1 cellular context compared by ENCODE assay signal in the genomic region with DNA sequence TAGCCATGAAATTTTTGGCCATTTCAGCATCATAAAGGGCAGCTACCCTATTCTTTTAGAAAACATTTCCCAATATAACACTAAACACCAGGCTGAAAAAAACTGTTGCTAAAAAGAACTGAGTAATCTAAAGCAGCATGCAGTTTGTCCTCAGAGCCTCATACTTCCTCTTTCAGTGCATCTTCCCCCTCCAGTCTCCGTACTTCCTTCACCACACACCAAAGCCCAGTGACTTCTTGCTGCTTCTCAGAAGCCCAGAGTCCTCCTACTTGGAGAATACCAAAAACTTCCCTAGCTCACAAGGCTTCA.
TF ChIP-seq lines count a peak whose summit lies in the region.

No MANE protein-coding gene starts in this region.

TF ChIP-seq in K562, 482 proteins besides CTCF, POLR2A, EP300 and RAD21 (continued from another document):
- TF ChIP-seq, protein P1, sequence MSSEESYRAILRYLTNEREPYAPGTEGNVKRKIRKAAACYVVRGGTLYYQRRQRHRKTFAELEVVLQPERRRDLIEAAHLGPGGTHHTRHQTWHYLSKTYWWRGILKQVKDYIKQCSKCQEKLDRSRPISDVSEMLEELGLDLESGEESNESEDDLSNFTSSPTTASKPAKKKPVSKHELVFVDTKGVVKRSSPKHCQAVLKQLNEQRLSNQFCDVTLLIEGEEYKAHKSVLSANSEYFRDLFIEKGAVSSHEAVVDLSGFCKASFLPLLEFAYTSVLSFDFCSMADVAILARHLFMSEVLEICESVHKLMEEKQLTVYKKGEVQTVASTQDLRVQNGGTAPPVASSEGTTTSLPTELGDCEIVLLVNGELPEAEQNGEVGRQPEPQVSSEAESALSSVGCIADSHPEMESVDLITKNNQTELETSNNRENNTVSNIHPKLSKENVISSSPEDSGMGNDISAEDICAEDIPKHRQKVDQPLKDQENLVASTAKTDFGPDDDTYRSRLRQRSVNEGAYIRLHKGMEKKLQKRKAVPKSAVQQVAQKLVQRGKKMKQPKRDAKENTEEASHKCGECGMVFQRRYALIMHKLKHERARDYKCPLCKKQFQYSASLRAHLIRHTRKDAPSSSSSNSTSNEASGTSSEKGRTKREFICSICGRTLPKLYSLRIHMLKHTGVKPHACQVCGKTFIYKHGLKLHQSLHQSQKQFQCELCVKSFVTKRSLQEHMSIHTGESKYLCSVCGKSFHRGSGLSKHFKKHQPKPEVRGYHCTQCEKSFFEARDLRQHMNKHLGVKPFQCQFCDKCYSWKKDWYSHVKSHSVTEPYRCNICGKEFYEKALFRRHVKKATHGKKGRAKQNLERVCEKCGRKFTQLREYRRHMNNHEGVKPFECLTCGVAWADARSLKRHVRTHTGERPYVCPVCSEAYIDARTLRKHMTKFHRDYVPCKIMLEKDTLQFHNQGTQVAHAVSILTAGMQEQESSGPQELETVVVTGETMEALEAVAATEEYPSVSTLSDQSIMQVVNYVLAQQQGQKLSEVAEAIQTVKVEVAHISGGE (CRISPR knock-in tag; IDR thresholded peaks at IDR 0.05): peak in 1 of 3 experiments; percentile 53; a peak in 1 of 6 replicates
- TF ChIP-seq PHTF2 (CRISPR knock-in tag; IDR thresholded peaks at IDR 0.05): no peak
- TF ChIP-seq ZNF239 (CRISPR knock-in tag; IDR thresholded peaks at IDR 0.05): peak; percentile 53; the same call in 1 of the 2 replicates
- TF ChIP-seq, protein P2, sequence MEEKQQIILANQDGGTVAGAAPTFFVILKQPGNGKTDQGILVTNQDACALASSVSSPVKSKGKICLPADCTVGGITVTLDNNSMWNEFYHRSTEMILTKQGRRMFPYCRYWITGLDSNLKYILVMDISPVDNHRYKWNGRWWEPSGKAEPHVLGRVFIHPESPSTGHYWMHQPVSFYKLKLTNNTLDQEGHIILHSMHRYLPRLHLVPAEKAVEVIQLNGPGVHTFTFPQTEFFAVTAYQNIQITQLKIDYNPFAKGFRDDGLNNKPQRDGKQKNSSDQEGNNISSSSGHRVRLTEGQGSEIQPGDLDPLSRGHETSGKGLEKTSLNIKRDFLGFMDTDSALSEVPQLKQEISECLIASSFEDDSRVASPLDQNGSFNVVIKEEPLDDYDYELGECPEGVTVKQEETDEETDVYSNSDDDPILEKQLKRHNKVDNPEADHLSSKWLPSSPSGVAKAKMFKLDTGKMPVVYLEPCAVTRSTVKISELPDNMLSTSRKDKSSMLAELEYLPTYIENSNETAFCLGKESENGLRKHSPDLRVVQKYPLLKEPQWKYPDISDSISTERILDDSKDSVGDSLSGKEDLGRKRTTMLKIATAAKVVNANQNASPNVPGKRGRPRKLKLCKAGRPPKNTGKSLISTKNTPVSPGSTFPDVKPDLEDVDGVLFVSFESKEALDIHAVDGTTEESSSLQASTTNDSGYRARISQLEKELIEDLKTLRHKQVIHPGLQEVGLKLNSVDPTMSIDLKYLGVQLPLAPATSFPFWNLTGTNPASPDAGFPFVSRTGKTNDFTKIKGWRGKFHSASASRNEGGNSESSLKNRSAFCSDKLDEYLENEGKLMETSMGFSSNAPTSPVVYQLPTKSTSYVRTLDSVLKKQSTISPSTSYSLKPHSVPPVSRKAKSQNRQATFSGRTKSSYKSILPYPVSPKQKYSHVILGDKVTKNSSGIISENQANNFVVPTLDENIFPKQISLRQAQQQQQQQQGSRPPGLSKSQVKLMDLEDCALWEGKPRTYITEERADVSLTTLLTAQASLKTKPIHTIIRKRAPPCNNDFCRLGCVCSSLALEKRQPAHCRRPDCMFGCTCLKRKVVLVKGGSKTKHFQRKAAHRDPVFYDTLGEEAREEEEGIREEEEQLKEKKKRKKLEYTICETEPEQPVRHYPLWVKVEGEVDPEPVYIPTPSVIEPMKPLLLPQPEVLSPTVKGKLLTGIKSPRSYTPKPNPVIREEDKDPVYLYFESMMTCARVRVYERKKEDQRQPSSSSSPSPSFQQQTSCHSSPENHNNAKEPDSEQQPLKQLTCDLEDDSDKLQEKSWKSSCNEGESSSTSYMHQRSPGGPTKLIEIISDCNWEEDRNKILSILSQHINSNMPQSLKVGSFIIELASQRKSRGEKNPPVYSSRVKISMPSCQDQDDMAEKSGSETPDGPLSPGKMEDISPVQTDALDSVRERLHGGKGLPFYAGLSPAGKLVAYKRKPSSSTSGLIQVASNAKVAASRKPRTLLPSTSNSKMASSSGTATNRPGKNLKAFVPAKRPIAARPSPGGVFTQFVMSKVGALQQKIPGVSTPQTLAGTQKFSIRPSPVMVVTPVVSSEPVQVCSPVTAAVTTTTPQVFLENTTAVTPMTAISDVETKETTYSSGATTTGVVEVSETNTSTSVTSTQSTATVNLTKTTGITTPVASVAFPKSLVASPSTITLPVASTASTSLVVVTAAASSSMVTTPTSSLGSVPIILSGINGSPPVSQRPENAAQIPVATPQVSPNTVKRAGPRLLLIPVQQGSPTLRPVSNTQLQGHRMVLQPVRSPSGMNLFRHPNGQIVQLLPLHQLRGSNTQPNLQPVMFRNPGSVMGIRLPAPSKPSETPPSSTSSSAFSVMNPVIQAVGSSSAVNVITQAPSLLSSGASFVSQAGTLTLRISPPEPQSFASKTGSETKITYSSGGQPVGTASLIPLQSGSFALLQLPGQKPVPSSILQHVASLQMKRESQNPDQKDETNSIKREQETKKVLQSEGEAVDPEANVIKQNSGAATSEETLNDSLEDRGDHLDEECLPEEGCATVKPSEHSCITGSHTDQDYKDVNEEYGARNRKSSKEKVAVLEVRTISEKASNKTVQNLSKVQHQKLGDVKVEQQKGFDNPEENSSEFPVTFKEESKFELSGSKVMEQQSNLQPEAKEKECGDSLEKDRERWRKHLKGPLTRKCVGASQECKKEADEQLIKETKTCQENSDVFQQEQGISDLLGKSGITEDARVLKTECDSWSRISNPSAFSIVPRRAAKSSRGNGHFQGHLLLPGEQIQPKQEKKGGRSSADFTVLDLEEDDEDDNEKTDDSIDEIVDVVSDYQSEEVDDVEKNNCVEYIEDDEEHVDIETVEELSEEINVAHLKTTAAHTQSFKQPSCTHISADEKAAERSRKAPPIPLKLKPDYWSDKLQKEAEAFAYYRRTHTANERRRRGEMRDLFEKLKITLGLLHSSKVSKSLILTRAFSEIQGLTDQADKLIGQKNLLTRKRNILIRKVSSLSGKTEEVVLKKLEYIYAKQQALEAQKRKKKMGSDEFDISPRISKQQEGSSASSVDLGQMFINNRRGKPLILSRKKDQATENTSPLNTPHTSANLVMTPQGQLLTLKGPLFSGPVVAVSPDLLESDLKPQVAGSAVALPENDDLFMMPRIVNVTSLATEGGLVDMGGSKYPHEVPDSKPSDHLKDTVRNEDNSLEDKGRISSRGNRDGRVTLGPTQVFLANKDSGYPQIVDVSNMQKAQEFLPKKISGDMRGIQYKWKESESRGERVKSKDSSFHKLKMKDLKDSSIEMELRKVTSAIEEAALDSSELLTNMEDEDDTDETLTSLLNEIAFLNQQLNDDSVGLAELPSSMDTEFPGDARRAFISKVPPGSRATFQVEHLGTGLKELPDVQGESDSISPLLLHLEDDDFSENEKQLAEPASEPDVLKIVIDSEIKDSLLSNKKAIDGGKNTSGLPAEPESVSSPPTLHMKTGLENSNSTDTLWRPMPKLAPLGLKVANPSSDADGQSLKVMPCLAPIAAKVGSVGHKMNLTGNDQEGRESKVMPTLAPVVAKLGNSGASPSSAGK (IDR thresholded peaks at IDR 0.05): peak; percentile 54
